10 cellular contexts compared by ENCODE assay signal in genomic region chr3:17730318-17730967, GRCh38. TPM values are rescaled to one million over a fixed set of nuclear protein-coding genes. Genes with fewer than 3 reads are reported as not detected.
DNase-seq lines count a peak whose midpoint lies in the region; TF ChIP-seq lines count a peak whose summit lies in the region.
"Had no signal": no experiment of that assay in that cellular context is flagged by ENCODE, and none has a peak within 500 bp of the region (broad histone marks: within the 10 kb centered on the region; RNA-seq: fewer than 3 reads in every experiment).

No MANE protein-coding gene starts in this region.

- no peak overlapping the region for H3K4me3 Mint-ChIP-seq in immature natural killer cell
- H3K4me3 Mint-ChIP-seq: stimulated activated memory B cell treated with anti-CD40 and anti-IgM and Interleukin-4, amounts not matched to agents 10 μg/mL and 1 μg/mL and 100 μg/mL, for 72 hours had no signal

- peak overlapping the region in 3 of 6 donors; percentile 2 to 55 (median 28) for H3K27ac Mint-ChIP-seq in immature natural killer cell
- H3K27ac Mint-ChIP-seq: stimulated activated memory B cell treated with anti-CD40 and anti-IgM and Interleukin-4, amounts not matched to agents 10 μg/mL and 1 μg/mL and 100 μg/mL, for 72 hours had no signal

- peak; percentile 47 for DNase-seq in NCI-H1105 treated with DMSO at 0.1 percent for 48 hours (lab: John Stamatoyannopoulos, UW)
- DNase-seq in NCI-H1105 (lab: John Stamatoyannopoulos, UW) = no peak
- DNase-seq in NCI-H2196 treated with DMSO at 0.1 percent for 48 hours (lab: John Stamatoyannopoulos, UW; ENCODE audit: unreplicated experiment) = peak; percentile 12
- peak; percentile 68 to 69 for DNase-seq in cardiac fibroblast (ENCODE audit: low read depth in 2 of 2)
- DNase-seq in non-pigmented ciliary epithelial cell (ENCODE audit: low read depth) = peak; percentile 35
- DNase-seq in retina = no peak
- DNase-seq in immature natural killer cell = no peak
- no peak for DNase-seq in NCI-H2227 (lab: John Stamatoyannopoulos, UW; ENCODE audit: unreplicated experiment)
- DNase-seq: activated effector memory CD4-positive, alpha-beta T cell treated with anti-CD3 and anti-CD28 coated beads, Interleukin-2, amount 50 U/mL, for 16 hours had no signal

- peaks cover 30 to 36% of the 10 kb centered on the region in 2 donors for H3K4me1 Mint-ChIP-seq in immature natural killer cell

- peaks cover 9 to 32% (median 31%) of the 10 kb centered on the region in 3 donors for H3K36me3 Mint-ChIP-seq in immature natural killer cell

- no peaks in the 10 kb centered on the region for H3K9me3 Mint-ChIP-seq in immature natural killer cell
- H3K9me3 Mint-ChIP-seq: stimulated activated memory B cell treated with anti-CD40 and anti-IgM and Interleukin-4, amounts not matched to agents 10 μg/mL and 1 μg/mL and 100 μg/mL, for 72 hours had no signal

- H3K27me3 Mint-ChIP-seq in immature natural killer cell (ENCODE audit: low read depth in 3 of 3) = no peaks in the 10 kb centered on the region
- H3K27me3 Mint-ChIP-seq: stimulated activated memory B cell treated with anti-CD40 and anti-IgM and Interleukin-4, amounts not matched to agents 10 μg/mL and 1 μg/mL and 100 μg/mL, for 72 hours had no signal

- no peak for TF ChIP-seq CTCF in cardiac fibroblast (IDR thresholded peaks at IDR 0.05; ENCODE audit: low read depth, low read length)

- no peak overlapping the region for H3K4me3 ChIP-seq in cardiac fibroblast (replicated peaks in 1 of 2; ENCODE audit: low read depth in 2 of 2, low read length in 2 of 2)

RNA-seq across cellular contexts. Expression of gene TBC1D5, which starts 12.0 kb away (rescaled TPM):
- 10 to 100 TPM; 20.5 to 49.2 (median 25.8) TPM for polyA plus RNA-seq in immature natural killer cell

Comparison
In these comparisons a context has a peak if more than half of its experiments do, and no peak if none do; other contexts are left out.
1. DNase-seq: peak in NCI-H1105 treated with DMSO at 0.1 percent for 48 hours (single experiment), NCI-H2196 treated with DMSO at 0.1 percent for 48 hours (single experiment), cardiac fibroblast (2 of 2) and non-pigmented ciliary epithelial cell (single experiment); none in NCI-H1105 (single experiment), retina (single experiment), immature natural killer cell (0 of 3) and NCI-H2227 (single experiment).